ENCODE assay signal across 25 cellular contexts in genomic region chr5:92561362-92562006, GRCh38.
DNase-seq lines count a peak whose midpoint lies in the region; FAIRE-seq and TF ChIP-seq lines count a peak whose summit lies in the region.
"Had no signal": no experiment of that assay in that cellular context is flagged by ENCODE, and none has a peak within 500 bp of the region (broad histone marks: within the 10 kb centered on the region; RNA-seq: fewer than 3 reads in every experiment).

No MANE protein-coding gene starts in this region.

- H3K36me3 ChIP-seq in brain microvascular endothelial cell (replicated peaks) (no peaks in the 10 kb centered on the region), skeletal muscle satellite cell (ENCODE audit: insufficient read depth, low read length) (no peaks in the 10 kb centered on the region)
- H3K36me3 ChIP-seq: gastrocnemius medialis, neutrophil had no signal

- H3K9ac ChIP-seq in skeletal muscle satellite cell (ENCODE audit: low read depth, low read length): peak overlapping the region; percentile 22

- peaks cover 42% of the 10 kb centered on the region for H3K4me1 ChIP-seq in skeletal muscle satellite cell (ENCODE audit: control insufficient read depth, insufficient read depth, low read length)
- H3K4me1 ChIP-seq: gastrocnemius medialis had no signal

- in situ Hi-C loops in brain microvascular endothelial cell (cut with HindIII; ENCODE audit: low pct_ligation_motif_present, low sequenced_read_pairs): no loop called here

- no peak for DNase-seq in H54 (ENCODE audit: insufficient read length, low spot score)
- DNase-seq in LoVo (ENCODE audit: low spot score): peak; percentile 11
- DNase-seq in brain microvascular endothelial cell: no peak
- DNase-seq in NCI-H345 (lab: John Stamatoyannopoulos, UW): no peak
- no peak for DNase-seq in activated CD4-positive, alpha-beta T cell treated with anti-CD3 and anti-CD28 coated beads for 48 hours
- DNase-seq in A172 (ENCODE audit: low spot score): no peak
- DNase-seq: activated CD4-positive, alpha-beta T cell treated with anti-CD3 and anti-CD28 coated beads, Interleukin-2, amount 10 ng/mL, durations not matched to agents 24 days and 14 days; activated naive CD4-positive, alpha-beta T cell treated with anti-CD3 and anti-CD28 coated beads, Interleukin-2, amount 50 U/mL, for 16 hours; aorta; CD8-positive, alpha-beta memory T cell; gastrocnemius medialis; MM.1S; NCI-H1436 treated with DMSO at 0.1 percent for 48 hours; OCI-M1; SHP77 treated with DMSO at 0.1 percent for 48 hours; stimulated activated CD4-positive, alpha-beta T cell treated with anti-CD3 and anti-CD28 coated beads, Interleukin-2, amount 100 ng/mL, for 24 hours; stimulated activated naive B cell treated with anti-CD40 and anti-IgM and Interleukin-4, amounts not matched to agents 10 μg/mL and 1 μg/mL and 100 μg/mL, for 72 hours; T-helper 17 cell had no signal

- FAIRE-seq in H54 (lab: Jason Lieb, UNC): peak; percentile 76
- FAIRE-seq: keratinocyte had no signal

- peak overlapping the region; percentile 49 for H3K27ac ChIP-seq in brain microvascular endothelial cell
- H3K27ac ChIP-seq: epithelial cell of prostate, gastrocnemius medialis, HL-60, neutrophil, skin epidermis had no signal

- no peaks in the 10 kb centered on the region for H3K27me3 ChIP-seq in brain microvascular endothelial cell (replicated peaks)
- H3K27me3 ChIP-seq in skeletal muscle satellite cell (ENCODE audit: control insufficient read depth, insufficient read depth, low read length): no peaks in the 10 kb centered on the region
- H3K27me3 ChIP-seq: gastrocnemius medialis, neutrophil had no signal

- no peaks in the 10 kb centered on the region for H3K9me3 ChIP-seq in skeletal muscle satellite cell (replicated peaks; ENCODE audit: low read length)
- H3K9me3 ChIP-seq: gastrocnemius medialis, neutrophil had no signal

- TF ChIP-seq POLR2A in H54 (IDR thresholded peaks at IDR 0.05; ENCODE audit: low read depth, low read length): no peak

- no peak overlapping the region for H3K4me3 ChIP-seq in brain microvascular endothelial cell (ENCODE audit: low read depth, low read length)
- no peak overlapping the region for H3K4me3 ChIP-seq in skeletal muscle satellite cell (ENCODE audit: low read length)
- H3K4me3 ChIP-seq: gastrocnemius medialis, lung, skin epidermis had no signal

- no peak for TF ChIP-seq CTCF in brain microvascular endothelial cell (IDR thresholded peaks at IDR 0.05; ENCODE audit: low read depth, low read length, missing control alignments)

- peak overlapping the region; percentile 10 for H3K4me2 ChIP-seq in skeletal muscle satellite cell (ENCODE audit: low read length)
